17 cellular contexts compared by ENCODE assay signal in the genomic region with DNA sequence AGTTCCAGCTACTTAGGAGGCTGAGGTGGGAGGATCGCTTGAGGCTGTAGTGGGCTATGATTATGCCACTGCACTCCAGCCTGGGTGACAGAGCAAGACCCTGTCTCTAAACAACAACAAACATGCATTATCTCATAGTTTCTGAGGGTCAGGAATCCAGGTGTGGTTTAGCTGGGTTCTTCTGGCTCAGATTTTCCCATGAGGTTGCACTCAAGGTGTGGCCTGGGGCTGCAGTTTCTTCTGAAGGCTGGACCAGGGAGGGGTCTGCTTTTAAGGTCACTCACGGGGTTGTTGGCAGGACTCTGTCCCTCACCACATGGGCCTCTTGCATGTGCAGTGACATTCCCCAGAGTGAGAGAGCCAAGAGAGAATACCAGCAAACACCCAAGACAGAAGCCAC.
A peak's percentile ranks its signal among the peaks of the same experiment; 100 is the strongest.
DNase-seq lines count a peak whose midpoint lies in the region; ATAC-seq and TF ChIP-seq lines count a peak whose summit lies in the region.
"Had no signal": no experiment of that assay in that cellular context is flagged by ENCODE, and none has a peak within 500 bp of the region (broad histone marks: within the 10 kb centered on the region; RNA-seq: fewer than 3 reads in every experiment).

No MANE protein-coding gene starts in this region.

- no peak overlapping the region for H3K18ac ChIP-seq in trophoblast cell (ENCODE audit: low read length)

- H3K36me3 ChIP-seq in RWPE2 (ENCODE audit: low read depth) (no peaks in the 10 kb centered on the region), trophoblast cell (ENCODE audit: control insufficient read depth in 1 of 2, insufficient read depth in 2 of 2, low read length in 2 of 2) (no peaks in the 10 kb centered on the region)
- H3K36me3 ChIP-seq: BE2C, HAP-1 had no signal

- H4K8ac ChIP-seq in trophoblast cell (ENCODE audit: low read depth, low read length) = no peak overlapping the region

- H4K12ac ChIP-seq in trophoblast cell (ENCODE audit: low read depth, low read length) = no peak overlapping the region

- no CpG with 5 or more reads among the region's 2 CpGs for WGBS in trophoblast cell (ENCODE audit: extremely low coverage, insufficient coverage, insufficient read length)

- peak; percentile 36 for DNase-seq in ELF-1 (ENCODE audit: low read depth, low spot score)
- DNase-seq in RWPE2 (ENCODE audit: low spot score) = no peak
- peak; percentile 7 for DNase-seq in kidney tubule cell (ENCODE audit: low spot score)
- peak; percentile 83 to 90 for DNase-seq in trophoblast cell
- no peak for DNase-seq in DMS 273 (lab: John Stamatoyannopoulos, UW; ENCODE audit: unreplicated experiment)
- DNase-seq in NCI-H226 = no peak
- no peak for DNase-seq in dedifferentiated amniotic fluid mesenchymal stem cell (ENCODE audit: extremely low spot score)
- DNase-seq: ACHN; BE2C; C1 segment of cervical spinal cord; CD4-positive, CD25-positive, alpha-beta regulatory T cell; CD8-positive, alpha-beta memory T cell; COR-L47; GDM1; GM23248 had no signal

- no peaks in the 10 kb centered on the region for H3K27me3 ChIP-seq in RWPE2 (ENCODE audit: insufficient read depth, poor library complexity, severe bottlenecking)
- H3K27me3 ChIP-seq in trophoblast cell (ENCODE audit: insufficient read depth, low read length) = no peaks in the 10 kb centered on the region
- H3K27me3 ChIP-seq: BE2C had no signal

- peaks cover 6% of the 10 kb centered on the region for H3K79me1 ChIP-seq in trophoblast cell (ENCODE audit: low read length)

- H2AFZ ChIP-seq in trophoblast cell (ENCODE audit: insufficient read depth, low read length, poor library complexity) = no peak overlapping the region
- H2AFZ ChIP-seq: GM23248 had no signal

- H3K4me1 ChIP-seq in RWPE2 (ENCODE audit: insufficient read depth, poor library complexity, severe bottlenecking) (peaks cover 34% of the 10 kb centered on the region), trophoblast cell (ENCODE audit: control insufficient read depth in 1 of 2, insufficient read depth in 2 of 2, low read length in 2 of 2) (peaks cover 21 to 25% of the 10 kb centered on the region in 2 experiments)
- H3K4me1 ChIP-seq: BE2C, HAP-1 had no signal

- no peak overlapping the region for H2AK5ac ChIP-seq in trophoblast cell (ENCODE audit: low read length)

- H3K14ac ChIP-seq in trophoblast cell (ENCODE audit: low read length) = no peak overlapping the region

- H3K9ac ChIP-seq in trophoblast cell (ENCODE audit: low read length) = no peak overlapping the region
- H3K9ac ChIP-seq: GM23248 had no signal

- H2BK5ac ChIP-seq in trophoblast cell (ENCODE audit: low read depth, low read length, poor library complexity) = no peak overlapping the region

- no peak for ATAC-seq in RWPE2 (ENCODE audit: low read depth)
- ATAC-seq: HepG2 had no signal

- peak overlapping the region; percentile 48 for H4K91ac ChIP-seq in trophoblast cell (ENCODE audit: low read depth, low read length)

- H3K23ac ChIP-seq in trophoblast cell (ENCODE audit: low read length) = no peak overlapping the region

- H3K9me3 ChIP-seq in RWPE2 (ENCODE audit: severe bottlenecking) (no peaks in the 10 kb centered on the region), trophoblast cell (ENCODE audit: insufficient read depth, low read depth, low read length) (no peaks in the 10 kb centered on the region)
- H3K9me3 ChIP-seq: BE2C, HAP-1 had no signal

- H3K4me2 ChIP-seq in trophoblast cell (ENCODE audit: low read length) = no peak overlapping the region

- no peak overlapping the region for H2BK12ac ChIP-seq in trophoblast cell (ENCODE audit: low read length)

- no peak overlapping the region for H3K4me3 ChIP-seq in RWPE2 (ENCODE audit: severe bottlenecking)
- no peak overlapping the region for H3K4me3 ChIP-seq in trophoblast cell (ENCODE audit: low read depth, low read length)
- H3K4me3 ChIP-seq: GM23248, HAP-1 had no signal

- H3K27ac ChIP-seq in RWPE2 (ENCODE audit: poor library complexity, severe bottlenecking) (peak overlapping the region; percentile 96), trophoblast cell (ENCODE audit: low read depth, low read length) (no peak overlapping the region)
- H3K27ac ChIP-seq: GM23248 had no signal

- H3K4ac ChIP-seq in trophoblast cell (ENCODE audit: low read depth, low read length) = no peak overlapping the region

- no peak overlapping the region for H2BK120ac ChIP-seq in trophoblast cell (ENCODE audit: insufficient read depth, low read length, poor library complexity)

- TF ChIP-seq CTCF in RWPE2 (IDR thresholded peaks at IDR 0.05; ENCODE audit: poor library complexity, severe bottlenecking) = no peak

- no peaks in the 10 kb centered on the region for H3K79me2 ChIP-seq in trophoblast cell (ENCODE audit: control insufficient read depth, insufficient read depth, low read length, poor library complexity)

Comparison
In these comparisons a context has a peak if more than half of its experiments do, and no peak if none do; other contexts are left out.
1. DNase-seq: peak in ELF-1 (single experiment), kidney tubule cell (single experiment) and trophoblast cell (2 of 2); none in RWPE2 (single experiment), DMS 273 (single experiment), NCI-H226 (single experiment) and dedifferentiated amniotic fluid mesenchymal stem cell (single experiment).